ENCODE assay signal across 27 cellular contexts in the genomic region with DNA sequence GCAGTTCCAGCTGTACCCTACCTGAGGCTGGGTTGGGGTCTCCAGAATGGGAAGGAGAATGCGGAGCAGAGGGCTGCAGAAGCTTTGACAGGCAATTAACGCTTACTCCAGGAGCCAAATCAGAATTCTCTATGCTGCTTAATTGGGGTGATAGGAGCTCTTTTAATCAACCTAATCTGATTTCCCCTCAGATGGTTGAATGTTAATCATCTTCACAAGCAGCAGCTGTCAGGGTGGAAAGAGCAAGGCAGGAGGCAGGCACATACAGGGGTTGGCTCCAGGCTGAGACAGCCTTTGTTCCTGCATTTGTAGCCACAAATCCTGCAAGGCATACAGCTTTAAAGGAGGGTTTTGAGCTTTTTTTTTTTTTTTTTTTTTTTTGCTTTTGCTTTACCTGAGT. TPM values are rescaled to one million over a fixed set of nuclear protein-coding genes. Genes with fewer than 3 reads are reported as not detected.
"Had no signal": no experiment of that assay in that cellular context is flagged by ENCODE, and none has a peak within 500 bp of the region (broad histone marks: within the 10 kb centered on the region; RNA-seq: fewer than 3 reads in every experiment).

No MANE protein-coding gene starts in this region.

- H3K27me3 Mint-ChIP-seq: activated naive CD8-positive, alpha-beta T cell treated with anti-CD3 and anti-CD28 coated beads, Interleukin-2, amount 50 U/mL, for 24 hours; activated T-cell treated with anti-CD3 and anti-CD28 coated beads, Interleukin-2, amount 50 U/mL, for 24 hours; stimulated activated naive CD8-positive, alpha-beta T cell treated with anti-CD3 and anti-CD28 coated beads, Interleukin-15, Interleukin-2, amounts not matched to agents 100 ng/mL and 50 ng/mL, for 24 hours had no signal

- H3K9me3 Mint-ChIP-seq: activated CD4-positive, alpha-beta T cell treated with anti-CD3 and anti-CD28 coated beads, Interleukin-2, amount 10 ng/mL, durations not matched to agents 24 days and 14 days; activated naive CD4-positive, alpha-beta T cell treated with anti-CD3 and anti-CD28 coated beads, Interleukin-2, amount 10 ng/mL, durations not matched to agents 7 days and 5 days; activated naive CD8-positive, alpha-beta T cell treated with anti-CD3 and anti-CD28 coated beads, Interleukin-2, amount 50 U/mL, for 24 hours; activated T-cell treated with anti-CD3 and anti-CD28 coated beads, Interleukin-2, amount 50 U/mL, for 24 hours; activated T-helper 2 cell treated with anti-CD3 and anti-CD28 coated beads, Interferon-gamma antibody, Interleukin-2, Interleukin-4, amounts not matched to agents 10 μg/mL and 5 μg/mL and 100 μg/mL, durations not matched to agents 14 hours and 24 hours and 36 hours; central memory CD8-positive, alpha-beta T cell; neural crest cell; stimulated activated naive CD8-positive, alpha-beta T cell treated with anti-CD3 and anti-CD28 coated beads, Interleukin-15, Interleukin-2, amounts not matched to agents 100 ng/mL and 50 ng/mL, for 24 hours had no signal

- H3K36me3 Mint-ChIP-seq: activated naive CD4-positive, alpha-beta T cell treated with anti-CD3 and anti-CD28 coated beads, Interleukin-2, amount 10 ng/mL, durations not matched to agents 7 days and 5 days had no signal

- ATAC-seq: activated CD8-positive, alpha-beta T cell treated with anti-CD3 and anti-CD28 coated beads, Interleukin-2, amount 10 ng/mL, durations not matched to agents 7 days and 5 days; activated naive CD8-positive, alpha-beta T cell treated with anti-CD3 and anti-CD28 coated beads, Interleukin-2, amount 50 U/mL, for 24 hours; foreskin keratinocyte; left lobe of liver; right cardiac atrium had no signal

- H3K4me3 ChIP-seq: colonic mucosa, lung, prostate gland, transverse colon, uterus had no signal

- H3K27ac Mint-ChIP-seq: activated CD4-positive, alpha-beta T cell treated with anti-CD3 and anti-CD28 coated beads, Interleukin-2, amount 10 ng/mL, durations not matched to agents 24 days and 14 days; activated CD8-positive, alpha-beta T cell treated with anti-CD3 and anti-CD28 coated beads, Interleukin-2, amount 10 ng/mL, durations not matched to agents 7 days and 5 days; activated naive CD4-positive, alpha-beta T cell treated with anti-CD3 and anti-CD28 coated beads, Interleukin-2, amount 10 ng/mL, durations not matched to agents 7 days and 5 days; activated naive CD8-positive, alpha-beta T cell treated with anti-CD3 and anti-CD28 coated beads, Interleukin-2, amount 50 U/mL, for 24 hours; activated T-cell treated with anti-CD3 and anti-CD28 coated beads, Interleukin-2, amount 50 U/mL, for 24 hours; activated T-helper 2 cell treated with anti-CD3 and anti-CD28 coated beads, Interferon-gamma antibody, Interleukin-2, Interleukin-4, amounts not matched to agents 10 μg/mL and 5 μg/mL and 100 μg/mL, durations not matched to agents 14 hours and 24 hours and 36 hours; stimulated activated naive CD8-positive, alpha-beta T cell treated with anti-CD3 and anti-CD28 coated beads, Interleukin-15, Interleukin-2, amounts not matched to agents 100 ng/mL and 50 ng/mL, for 24 hours had no signal

- H3K4me3 Mint-ChIP-seq: activated CD4-positive, alpha-beta T cell treated with anti-CD3 and anti-CD28 coated beads, Interleukin-2, amount 10 ng/mL, durations not matched to agents 24 days and 14 days; activated CD8-positive, alpha-beta T cell treated with anti-CD3 and anti-CD28 coated beads, Interleukin-2, amount 10 ng/mL, durations not matched to agents 7 days and 5 days; activated naive CD4-positive, alpha-beta T cell treated with anti-CD3 and anti-CD28 coated beads, Interleukin-2, amount 10 ng/mL, durations not matched to agents 7 days and 5 days; activated naive CD8-positive, alpha-beta T cell treated with anti-CD3 and anti-CD28 coated beads, Interleukin-2, amount 50 U/mL, for 24 hours; activated T-cell treated with anti-CD3 and anti-CD28 coated beads, Interleukin-2, amount 50 U/mL, for 24 hours; central memory CD8-positive, alpha-beta T cell; neural crest cell; stimulated activated naive CD8-positive, alpha-beta T cell treated with anti-CD3 and anti-CD28 coated beads, Interleukin-15, Interleukin-2, amounts not matched to agents 100 ng/mL and 50 ng/mL, for 24 hours had no signal

- H3K9me3 ChIP-seq: colonic mucosa, prostate gland, transverse colon, uterus had no signal

- H3K27ac ChIP-seq: colonic mucosa, foreskin keratinocyte, prostate gland, transverse colon had no signal

- DNase-seq: activated CD4-positive, alpha-beta T cell treated with anti-CD3 and anti-CD28 coated beads, Interleukin-2, amount 10 ng/mL, durations not matched to agents 24 days and 14 days; activated CD4-positive, CD25-positive, alpha-beta regulatory T cell; activated CD8-positive, alpha-beta T cell treated with anti-CD3 and anti-CD28 coated beads, Interleukin-2, amount 10 ng/mL, durations not matched to agents 7 days and 5 days; activated naive CD4-positive, alpha-beta T cell treated with anti-CD3 and anti-CD28 coated beads, Interleukin-2, amount 10 ng/mL, durations not matched to agents 7 days and 5 days; activated naive CD8-positive, alpha-beta T cell treated with anti-CD3 and anti-CD28 coated beads, Interleukin-2, amount 50 U/mL, for 24 hours; activated T-cell treated with anti-CD3 and anti-CD28 coated beads, Interleukin-2, amount 50 U/mL, for 24 hours; anterior cingulate cortex; colonic mucosa; foreskin keratinocyte; head of caudate nucleus; midbrain; right cardiac atrium; small intestine; stimulated activated CD4-positive, alpha-beta T cell treated with anti-CD3 and anti-CD28 coated beads, Interleukin-15, amount 100 ng/mL, for 24 hours; stimulated activated CD4-positive, alpha-beta T cell treated with anti-CD3 and anti-CD28 coated beads, Interleukin-2, amount 100 ng/mL, for 48 hours; T-helper 9 cell; transverse colon; uterus had no signal

- H3K36me3 ChIP-seq: colonic mucosa, prostate gland, transverse colon, uterus had no signal

- H3K4me1 ChIP-seq: colonic mucosa, foreskin keratinocyte, prostate gland had no signal

- H3K27me3 ChIP-seq: colonic mucosa, transverse colon, uterus had no signal

- H3K4me1 Mint-ChIP-seq: activated naive CD4-positive, alpha-beta T cell treated with anti-CD3 and anti-CD28 coated beads, Interleukin-2, amount 10 ng/mL, durations not matched to agents 7 days and 5 days; central memory CD8-positive, alpha-beta T cell; neural crest cell had no signal

RNA-seq across cellular contexts. Expression of a gene that starts 2.6 kb away (rescaled TPM):
- total RNA-seq: epithelial cell of proximal tubule, foreskin keratinocyte had no signal
- polyA plus RNA-seq: foreskin keratinocyte, keratinocyte had no signal
